In the genomic region with DNA sequence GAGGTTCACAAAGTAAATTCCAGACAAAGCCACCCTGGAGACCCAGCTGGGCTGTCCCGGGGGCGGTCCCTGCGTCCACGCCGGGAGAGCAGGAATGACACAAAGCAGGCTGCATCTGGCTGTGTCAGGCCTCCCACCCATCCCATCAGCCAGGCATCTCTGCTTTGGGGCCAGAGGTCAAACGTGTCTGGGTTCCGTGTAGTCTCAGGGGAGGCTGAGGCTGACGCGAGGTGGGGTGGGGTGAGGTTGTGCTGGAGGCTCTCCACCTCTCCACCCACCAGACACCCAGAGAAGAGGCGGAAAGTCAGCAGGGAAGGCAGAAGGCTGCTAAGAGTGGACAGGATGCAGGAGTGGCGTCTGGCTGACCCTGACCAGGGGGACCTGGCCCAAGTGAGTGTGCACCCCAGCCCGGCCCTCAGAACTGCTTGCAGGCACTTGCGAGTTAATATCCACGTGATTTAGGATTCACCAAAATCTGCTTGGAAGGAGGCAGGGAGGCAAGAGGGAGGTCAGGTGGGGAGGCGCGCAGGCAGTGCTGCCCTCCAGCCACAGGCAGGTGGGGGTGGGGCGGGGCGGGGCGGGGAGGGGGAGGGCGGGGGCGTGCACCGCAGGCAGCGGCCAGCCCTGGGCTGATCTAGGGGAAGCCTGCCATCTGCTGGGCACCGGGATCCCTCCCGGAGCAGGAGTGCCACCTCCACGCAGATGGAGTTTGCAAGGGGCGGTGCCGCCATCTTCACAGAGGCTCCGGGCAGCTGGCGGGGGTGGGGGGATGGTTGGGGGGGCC, we compare ENCODE assay signal across 1 cellular context.
TF ChIP-seq lines count a peak whose summit lies in the region.

No MANE protein-coding gene starts in this region.

TF ChIP-seq in HepG2, 621 proteins besides CTCF, POLR2A, EP300 and RAD21 (continued from another document):
- TF ChIP-seq, protein P1, sequence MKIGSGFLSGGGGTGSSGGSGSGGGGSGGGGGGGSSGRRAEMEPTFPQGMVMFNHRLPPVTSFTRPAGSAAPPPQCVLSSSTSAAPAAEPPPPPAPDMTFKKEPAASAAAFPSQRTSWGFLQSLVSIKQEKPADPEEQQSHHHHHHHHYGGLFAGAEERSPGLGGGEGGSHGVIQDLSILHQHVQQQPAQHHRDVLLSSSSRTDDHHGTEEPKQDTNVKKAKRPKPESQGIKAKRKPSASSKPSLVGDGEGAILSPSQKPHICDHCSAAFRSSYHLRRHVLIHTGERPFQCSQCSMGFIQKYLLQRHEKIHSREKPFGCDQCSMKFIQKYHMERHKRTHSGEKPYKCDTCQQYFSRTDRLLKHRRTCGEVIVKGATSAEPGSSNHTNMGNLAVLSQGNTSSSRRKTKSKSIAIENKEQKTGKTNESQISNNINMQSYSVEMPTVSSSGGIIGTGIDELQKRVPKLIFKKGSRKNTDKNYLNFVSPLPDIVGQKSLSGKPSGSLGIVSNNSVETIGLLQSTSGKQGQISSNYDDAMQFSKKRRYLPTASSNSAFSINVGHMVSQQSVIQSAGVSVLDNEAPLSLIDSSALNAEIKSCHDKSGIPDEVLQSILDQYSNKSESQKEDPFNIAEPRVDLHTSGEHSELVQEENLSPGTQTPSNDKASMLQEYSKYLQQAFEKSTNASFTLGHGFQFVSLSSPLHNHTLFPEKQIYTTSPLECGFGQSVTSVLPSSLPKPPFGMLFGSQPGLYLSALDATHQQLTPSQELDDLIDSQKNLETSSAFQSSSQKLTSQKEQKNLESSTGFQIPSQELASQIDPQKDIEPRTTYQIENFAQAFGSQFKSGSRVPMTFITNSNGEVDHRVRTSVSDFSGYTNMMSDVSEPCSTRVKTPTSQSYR (CRISPR knock-in tag; IDR thresholded peaks at IDR 0.05; ENCODE audit: borderline replicate concordance), result peak; percentile 79
- TF ChIP-seq ZNF557 (CRISPR knock-in tag; IDR thresholded peaks at IDR 0.05) (no peak), ZNF446 (CRISPR knock-in tag; IDR thresholded peaks at IDR 0.05) (no peak)
- TF ChIP-seq, protein P2, sequence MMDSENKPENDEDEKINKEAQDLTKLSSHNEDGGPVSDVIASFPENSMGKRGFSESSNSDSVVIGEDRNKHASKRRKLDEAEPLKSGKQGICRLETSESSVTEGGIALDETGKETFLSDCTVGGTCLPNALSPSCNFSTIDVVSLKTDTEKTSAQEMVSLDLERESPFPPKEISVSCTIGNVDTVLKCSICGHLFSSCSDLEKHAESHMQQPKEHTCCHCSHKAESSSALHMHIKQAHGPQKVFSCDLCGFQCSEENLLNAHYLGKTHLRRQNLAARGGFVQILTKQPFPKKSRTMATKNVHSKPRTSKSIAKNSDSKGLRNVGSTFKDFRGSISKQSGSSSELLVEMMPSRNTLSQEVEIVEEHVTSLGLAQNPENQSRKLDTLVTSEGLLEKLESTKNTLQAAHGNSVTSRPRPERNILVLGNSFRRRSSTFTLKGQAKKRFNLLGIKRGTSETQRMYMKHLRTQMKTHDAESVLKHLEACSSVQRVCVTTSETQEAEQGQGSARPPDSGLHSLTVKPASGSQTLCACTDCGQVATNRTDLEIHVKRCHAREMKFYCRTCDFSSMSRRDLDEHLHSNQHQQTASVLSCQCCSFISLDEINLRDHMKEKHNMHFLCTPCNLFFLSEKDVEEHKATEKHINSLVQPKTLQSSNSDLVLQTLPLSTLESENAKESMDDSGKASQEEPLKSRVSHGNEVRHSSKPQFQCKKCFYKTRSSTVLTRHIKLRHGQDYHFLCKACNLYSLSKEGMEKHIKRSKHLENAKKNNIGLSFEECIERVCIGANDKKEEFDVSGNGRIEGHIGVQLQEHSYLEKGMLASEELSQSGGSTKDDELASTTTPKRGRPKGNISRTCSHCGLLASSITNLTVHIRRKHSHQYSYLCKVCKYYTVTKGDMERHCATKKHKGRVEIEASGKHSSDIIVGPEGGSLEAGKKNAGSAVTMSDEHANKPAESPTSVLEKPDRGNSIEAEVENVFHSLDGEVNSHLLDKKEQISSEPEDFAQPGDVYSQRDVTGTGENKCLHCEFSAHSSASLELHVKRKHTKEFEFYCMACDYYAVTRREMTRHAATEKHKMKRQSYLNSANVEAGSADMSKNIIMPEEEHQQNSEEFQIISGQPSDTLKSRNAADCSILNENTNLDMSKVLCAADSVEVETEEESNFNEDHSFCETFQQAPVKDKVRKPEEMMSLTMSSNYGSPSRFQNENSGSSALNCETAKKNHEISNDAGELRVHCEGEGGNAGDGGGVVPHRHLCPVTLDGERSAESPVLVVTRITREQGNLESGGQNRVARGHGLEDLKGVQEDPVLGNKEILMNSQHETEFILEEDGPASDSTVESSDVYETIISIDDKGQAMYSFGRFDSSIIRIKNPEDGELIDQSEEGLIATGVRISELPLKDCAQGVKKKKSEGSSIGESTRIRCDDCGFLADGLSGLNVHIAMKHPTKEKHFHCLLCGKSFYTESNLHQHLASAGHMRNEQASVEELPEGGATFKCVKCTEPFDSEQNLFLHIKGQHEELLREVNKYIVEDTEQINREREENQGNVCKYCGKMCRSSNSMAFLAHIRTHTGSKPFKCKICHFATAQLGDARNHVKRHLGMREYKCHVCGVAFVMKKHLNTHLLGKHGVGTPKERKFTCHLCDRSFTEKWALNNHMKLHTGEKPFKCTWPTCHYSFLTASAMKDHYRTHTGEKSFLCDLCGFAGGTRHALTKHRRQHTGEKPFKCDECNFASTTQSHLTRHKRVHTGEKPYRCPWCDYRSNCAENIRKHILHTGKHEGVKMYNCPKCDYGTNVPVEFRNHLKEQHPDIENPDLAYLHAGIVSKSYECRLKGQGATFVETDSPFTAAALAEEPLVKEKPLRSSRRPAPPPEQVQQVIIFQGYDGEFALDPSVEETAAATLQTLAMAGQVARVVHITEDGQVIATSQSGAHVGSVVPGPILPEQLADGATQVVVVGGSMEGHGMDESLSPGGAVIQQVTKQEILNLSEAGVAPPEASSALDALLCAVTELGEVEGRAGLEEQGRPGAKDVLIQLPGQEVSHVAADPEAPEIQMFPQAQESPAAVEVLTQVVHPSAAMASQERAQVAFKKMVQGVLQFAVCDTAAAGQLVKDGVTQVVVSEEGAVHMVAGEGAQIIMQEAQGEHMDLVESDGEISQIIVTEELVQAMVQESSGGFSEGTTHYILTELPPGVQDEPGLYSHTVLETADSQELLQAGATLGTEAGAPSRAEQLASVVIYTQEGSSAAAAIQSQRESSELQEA (CRISPR knock-in tag; IDR thresholded peaks at IDR 0.05; ENCODE audit: not compliant biosample characterization), result no peak
- TF ChIP-seq, protein P3, sequence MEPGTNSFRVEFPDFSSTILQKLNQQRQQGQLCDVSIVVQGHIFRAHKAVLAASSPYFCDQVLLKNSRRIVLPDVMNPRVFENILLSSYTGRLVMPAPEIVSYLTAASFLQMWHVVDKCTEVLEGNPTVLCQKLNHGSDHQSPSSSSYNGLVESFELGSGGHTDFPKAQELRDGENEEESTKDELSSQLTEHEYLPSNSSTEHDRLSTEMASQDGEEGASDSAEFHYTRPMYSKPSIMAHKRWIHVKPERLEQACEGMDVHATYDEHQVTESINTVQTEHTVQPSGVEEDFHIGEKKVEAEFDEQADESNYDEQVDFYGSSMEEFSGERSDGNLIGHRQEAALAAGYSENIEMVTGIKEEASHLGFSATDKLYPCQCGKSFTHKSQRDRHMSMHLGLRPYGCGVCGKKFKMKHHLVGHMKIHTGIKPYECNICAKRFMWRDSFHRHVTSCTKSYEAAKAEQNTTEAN (CRISPR knock-in tag; conservative IDR thresholded peaks at IDR 0.05), result no peak
